In the genomic region with DNA sequence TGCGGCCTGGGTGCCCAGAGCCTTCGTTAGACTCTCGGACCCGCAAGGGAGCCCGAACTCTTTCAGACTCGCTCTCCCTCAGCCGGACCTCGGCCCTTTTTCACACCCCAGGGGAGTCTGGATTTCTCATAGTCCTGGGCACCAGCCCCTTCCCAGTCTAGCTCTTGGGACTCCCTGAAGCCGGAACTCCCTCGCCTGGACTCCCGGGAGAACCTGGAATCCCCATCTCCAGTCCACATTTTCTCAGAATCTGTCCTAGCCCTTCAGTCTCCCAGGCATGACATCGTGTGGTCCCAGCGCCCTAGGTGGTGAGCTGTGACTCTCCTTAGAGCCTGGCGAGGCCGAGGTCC, we compare ENCODE assay signal across 8 cellular contexts. TPM values are rescaled to one million over a fixed set of nuclear protein-coding genes. Genes with fewer than 3 reads are reported as not detected.
A peak's percentile ranks its signal among the peaks of the same experiment; 100 is the strongest.
DNase-seq lines count a peak whose midpoint lies in the region; TF ChIP-seq lines count a peak whose summit lies in the region.

No MANE protein-coding gene starts in this region.

- no peak overlapping the region for H3K27ac ChIP-seq in thyroid gland

- CTCF ChIA-PET in activated naive CD4-positive, alpha-beta T cell treated with anti-CD3 and anti-CD28 coated beads for 36 hours (lab: Charles Lee): interaction anchor here (0.7 to 1.2 kb wide), 2 partner anchors 22 to 25 kb away, joined by 3 to 4 read pairs; no protein-coding TSS in a partner anchor

- H3K4me1 Mint-ChIP-seq in activated naive CD4-positive, alpha-beta T cell treated with anti-CD3 and anti-CD28 coated beads for 36 hours (ENCODE audit: low read depth): peaks cover 17% of the 10 kb centered on the region
- peaks cover 32% of the 10 kb centered on the region for H3K4me1 Mint-ChIP-seq in activated T-helper 1 cell treated with anti-CD3 and anti-CD28 coated beads, Interleukin-12 subunit alpha, Interleukin-12 subunit beta, Interleukin-2, Interleukin-4 antibody, amounts not matched to agents 30 ng/mL and 10 ng/mL and 1 ng/mL, durations not matched to agents 14 hours and 24 hours and 36 hours (ENCODE audit: low read depth)

- intact Hi-C loops in activated naive CD4-positive, alpha-beta T cell treated with anti-CD3 and anti-CD28 coated beads for 36 hours (cut with micrococcal nuclease): no loop called here
- intact Hi-C loops in activated T-helper 1 cell treated with anti-CD3 and anti-CD28 coated beads, Interleukin-12 subunit alpha, Interleukin-12 subunit beta, Interleukin-2, Interleukin-4 antibody, amounts not matched to agents 30 ng/mL and 10 ng/mL and 1 ng/mL, durations not matched to agents 14 hours and 24 hours and 36 hours (cut with micrococcal nuclease): loop anchor here (10.0 kb wide), 1 partner anchor 547 kb away; a partner anchor contains a TSS
- intact Hi-C loops in thyroid gland (cut with DNase I): no loop called here

- no peaks in the 10 kb centered on the region for H3K27me3 Mint-ChIP-seq in activated naive CD4-positive, alpha-beta T cell treated with anti-CD3 and anti-CD28 coated beads for 36 hours (ENCODE audit: low read depth)
- peaks cover 7% of the 10 kb centered on the region for H3K27me3 Mint-ChIP-seq in activated T-helper 1 cell treated with anti-CD3 and anti-CD28 coated beads, Interleukin-12 subunit alpha, Interleukin-12 subunit beta, Interleukin-2, Interleukin-4 antibody, amounts not matched to agents 30 ng/mL and 10 ng/mL and 1 ng/mL, durations not matched to agents 14 hours and 24 hours and 36 hours (ENCODE audit: insufficient read depth)

- H3K4me3 Mint-ChIP-seq in activated naive CD4-positive, alpha-beta T cell treated with anti-CD3 and anti-CD28 coated beads for 36 hours: peak overlapping the region; percentile 98
- H3K4me3 Mint-ChIP-seq in activated T-helper 1 cell treated with anti-CD3 and anti-CD28 coated beads, Interleukin-12 subunit alpha, Interleukin-12 subunit beta, Interleukin-2, Interleukin-4 antibody, amounts not matched to agents 30 ng/mL and 10 ng/mL and 1 ng/mL, durations not matched to agents 14 hours and 24 hours and 36 hours: peak overlapping the region; percentile 93

- DNase-seq in activated naive CD4-positive, alpha-beta T cell treated with anti-CD3 and anti-CD28 coated beads for 36 hours: no peak
- no peak for DNase-seq in activated naive CD4-positive, alpha-beta T cell treated with anti-CD3 and anti-CD28 coated beads, Interleukin-2, amount 50 U/mL, for 16 hours
- DNase-seq in activated T-helper 1 cell treated with anti-CD3 and anti-CD28 coated beads, Interleukin-12 subunit alpha, Interleukin-12 subunit beta, Interleukin-2, Interleukin-4 antibody, amounts not matched to agents 30 ng/mL and 10 ng/mL and 1 ng/mL, durations not matched to agents 14 hours and 24 hours and 36 hours (ENCODE audit: low spot score): no peak
- DNase-seq in kidney epithelial cell (ENCODE audit: low read depth) (no peak), thyroid gland (no peak), NCI-H524 (lab: John Stamatoyannopoulos, UW) (no peak), cerebellar nuclear complex (lab: John Stamatoyannopoulos, UW) (no peak), NCI-H774 (lab: John Stamatoyannopoulos, UW) (no peak)

- peak overlapping the region; percentile 69 for H3K4me3 ChIP-seq in kidney epithelial cell (ENCODE audit: low read depth, low read length)
- peak overlapping the region; percentile 64 to 93 (median 69) for H3K4me3 ChIP-seq in thyroid gland (replicated peaks in 1 of 3)

- H3K27ac Mint-ChIP-seq in activated naive CD4-positive, alpha-beta T cell treated with anti-CD3 and anti-CD28 coated beads for 36 hours: no peak overlapping the region
- H3K27ac Mint-ChIP-seq in activated T-helper 1 cell treated with anti-CD3 and anti-CD28 coated beads, Interleukin-12 subunit alpha, Interleukin-12 subunit beta, Interleukin-2, Interleukin-4 antibody, amounts not matched to agents 30 ng/mL and 10 ng/mL and 1 ng/mL, durations not matched to agents 14 hours and 24 hours and 36 hours: peak overlapping the region; percentile 50

- no peak for TF ChIP-seq POLR2A in thyroid gland (IDR thresholded peaks at IDR 0.05)

- H3K9me3 Mint-ChIP-seq in activated naive CD4-positive, alpha-beta T cell treated with anti-CD3 and anti-CD28 coated beads for 36 hours: no peaks in the 10 kb centered on the region
- no peaks in the 10 kb centered on the region for H3K9me3 Mint-ChIP-seq in activated T-helper 1 cell treated with anti-CD3 and anti-CD28 coated beads, Interleukin-12 subunit alpha, Interleukin-12 subunit beta, Interleukin-2, Interleukin-4 antibody, amounts not matched to agents 30 ng/mL and 10 ng/mL and 1 ng/mL, durations not matched to agents 14 hours and 24 hours and 36 hours

- H3K36me3 ChIP-seq in kidney epithelial cell (ENCODE audit: control insufficient read depth, insufficient read depth, low read length) (no peaks in the 10 kb centered on the region), thyroid gland (peaks cover 0 to 3% of the 10 kb centered on the region in 2 donors)

- H3K4me1 ChIP-seq in thyroid gland: peaks cover 5 to 12% of the 10 kb centered on the region in 2 donors

- H3K27me3 ChIP-seq in kidney epithelial cell (ENCODE audit: control insufficient read depth, insufficient read depth, low read length) (peaks cover 2% of the 10 kb centered on the region), thyroid gland (no peaks in the 10 kb centered on the region)

- 13 to 16% methylated on average over 13 of the region's 15 CpGs for WGBS in thyroid gland, 2 donors

- peaks cover 6% of the 10 kb centered on the region for H3K36me3 Mint-ChIP-seq in activated naive CD4-positive, alpha-beta T cell treated with anti-CD3 and anti-CD28 coated beads for 36 hours (ENCODE audit: low read depth)
- peaks cover 20% of the 10 kb centered on the region for H3K36me3 Mint-ChIP-seq in activated T-helper 1 cell treated with anti-CD3 and anti-CD28 coated beads, Interleukin-12 subunit alpha, Interleukin-12 subunit beta, Interleukin-2, Interleukin-4 antibody, amounts not matched to agents 30 ng/mL and 10 ng/mL and 1 ng/mL, durations not matched to agents 14 hours and 24 hours and 36 hours (ENCODE audit: low read depth)

- no peaks in the 10 kb centered on the region for H3K9me3 ChIP-seq in thyroid gland

- TF ChIP-seq CTCF in kidney epithelial cell (IDR thresholded peaks at IDR 0.05; ENCODE audit: insufficient read depth, low read length, poor library complexity, severe bottlenecking) (no peak), thyroid gland (IDR thresholded peaks at IDR 0.05) (no peak)

RNA-seq across cellular contexts. Expression of a gene that starts 0.6 kb away (rescaled TPM):
- 1 to 10 TPM; 4.7 to 5.6 TPM for total RNA-seq in activated naive CD4-positive, alpha-beta T cell treated with anti-CD3 and anti-CD28 coated beads for 36 hours
- total RNA-seq in activated T-helper 1 cell treated with anti-CD3 and anti-CD28 coated beads, Interleukin-12 subunit alpha, Interleukin-12 subunit beta, Interleukin-2, Interleukin-4 antibody, amounts not matched to agents 30 ng/mL and 10 ng/mL and 1 ng/mL, durations not matched to agents 14 hours and 24 hours and 36 hours: 9.6 and 9.8 TPM in 2 replicates
- total RNA-seq in kidney epithelial cell: 11.0 and 16.2 TPM in 2 replicates
- total RNA-seq in thyroid gland: 1 to 10 TPM; 6.9 to 8.4 (median 7.3) TPM

RNA-seq across cellular contexts. Expression of a gene that starts 26.4 kb away (rescaled TPM):
- total RNA-seq in activated naive CD4-positive, alpha-beta T cell treated with anti-CD3 and anti-CD28 coated beads for 36 hours: under 1 TPM; 0.81 to 0.89 TPM
- 1.6 and 1.9 TPM in 2 replicates for total RNA-seq in activated T-helper 1 cell treated with anti-CD3 and anti-CD28 coated beads, Interleukin-12 subunit alpha, Interleukin-12 subunit beta, Interleukin-2, Interleukin-4 antibody, amounts not matched to agents 30 ng/mL and 10 ng/mL and 1 ng/mL, durations not matched to agents 14 hours and 24 hours and 36 hours
- total RNA-seq in kidney epithelial cell (5.0 and 6.2 TPM in 2 replicates), thyroid gland (10 to 100 TPM in 3 of 4 donors, 1 to 10 TPM in 1; 7.8 to 13.4 (median 11.5) TPM)

RNA-seq across cellular contexts. Expression of a gene that starts 32.7 kb away (rescaled TPM):
- 1 to 10 TPM; 2.2 TPM for total RNA-seq in activated naive CD4-positive, alpha-beta T cell treated with anti-CD3 and anti-CD28 coated beads for 36 hours
- total RNA-seq in activated T-helper 1 cell treated with anti-CD3 and anti-CD28 coated beads, Interleukin-12 subunit alpha, Interleukin-12 subunit beta, Interleukin-2, Interleukin-4 antibody, amounts not matched to agents 30 ng/mL and 10 ng/mL and 1 ng/mL, durations not matched to agents 14 hours and 24 hours and 36 hours: 8.2 and 8.3 TPM in 2 replicates
- total RNA-seq in kidney epithelial cell (8.3 and 14.9 TPM in 2 replicates), thyroid gland (1 to 10 TPM; 3.7 to 6.3 (median 5.0) TPM)
